ENCODE assay signal across 8 cellular contexts in genomic region chr22:19122143-19122751, GRCh38. TPM values are rescaled to one million over a fixed set of nuclear protein-coding genes. Genes with fewer than 3 reads are reported as not detected.
DNase-seq lines count a peak whose midpoint lies in the region; ATAC-seq, FAIRE-seq and TF ChIP-seq lines count a peak whose summit lies in the region.

TSS of gene DGCR2 (minus strand) at chr22:19122412. CDS start at chr22:19122206, 206 bp downstream.

- H3K4me3 Mint-ChIP-seq in activated CD8-positive, alpha-beta memory T cell treated with anti-CD3 and anti-CD28 coated beads, Interleukin-2, amount 10 ng/mL, durations not matched to agents 7 days and 5 days: peak within 1 kb of the TSS; percentile 87

- H3K4me2 ChIP-seq in H1 (ENCODE audit: insufficient read depth in 1 of 2, low read depth in 2 of 2, low read length in 2 of 2) (peak within 1 kb of the TSS; percentile 50 to 94), mesendoderm (ENCODE audit: low read length) (peak within 1 kb of the TSS; percentile 87)

- TF ChIP-seq RAD21 in H1 (IDR thresholded peaks at IDR 0.05 in 1 of 2, conservative IDR thresholded peaks at IDR 0.05 in 1 of 2; ENCODE audit: low read depth in 2 of 2, low read length in 2 of 2): no peak

- H3K27me3 Mint-ChIP-seq in activated CD8-positive, alpha-beta memory T cell treated with anti-CD3 and anti-CD28 coated beads, Interleukin-2, amount 10 ng/mL, durations not matched to agents 7 days and 5 days: peaks cover 3% of the 10 kb centered on the region

- CTCF ChIA-PET in activated CD8-positive, alpha-beta memory T cell treated with anti-CD3 and anti-CD28 coated beads, Interleukin-2, amount 10 ng/mL, durations not matched to agents 7 days and 5 days (lab: Charles Lee): interaction anchor here (1.0 to 1.2 kb wide), 4 partner anchors 22 to 342 kb away, joined by 3 to 5 read pairs (median 3); partner anchors contain the start of genes ESS2 and SLC25A1
- CTCF ChIA-PET in H1 (lab: Charles Lee; ENCODE audit: partially characterized antibody): interaction anchor here (0.9 to 2.4 kb wide), 8 partner anchors 10 to 63 kb away, joined by 3 to 8 read pairs (median 4); partner anchors contain the start of gene ESS2

- peaks cover 9% of the 10 kb centered on the region for H3K36me3 ChIP-seq in HUES48 (ENCODE audit: control insufficient read depth, insufficient read depth, low read length)
- H3K36me3 ChIP-seq in NT2/D1 (ENCODE audit: insufficient read depth, insufficient read length, low read length): peaks cover 33% of the 10 kb centered on the region
- no peaks in the 10 kb centered on the region; a peak in 2 of 8 replicates for H3K36me3 ChIP-seq in H1 (ENCODE audit: control insufficient read depth in 2 of 4, insufficient read depth in 4 of 4, low read length in 3 of 4)
- H3K36me3 ChIP-seq in mesendoderm (ENCODE audit: control insufficient read depth, insufficient read depth, low read length): no peaks in the 10 kb centered on the region

- H3K14ac ChIP-seq in H1 (ENCODE audit: insufficient read length): no peak within 1 kb of the TSS

- H3K23me2 ChIP-seq in H1 (ENCODE audit: low read depth, low read length): peaks cover 9% of the 10 kb centered on the region

- H2BK5ac ChIP-seq in H1 (ENCODE audit: low read depth, low read length) (peak within 1 kb of the TSS; percentile 97), mesendoderm (ENCODE audit: low read length) (peak within 1 kb of the TSS; percentile 84)

- peak within 1 kb of the TSS; percentile 84 for H2BK12ac ChIP-seq in H1 (ENCODE audit: low read depth, low read length)

- peaks cover 19% of the 10 kb centered on the region for H3K79me1 ChIP-seq in H1 (ENCODE audit: low read depth, low read length)
- peaks cover 30% of the 10 kb centered on the region for H3K79me1 ChIP-seq in mesendoderm (ENCODE audit: low read length)

- TF ChIP-seq EP300 in H1 (IDR thresholded peaks at IDR 0.05; ENCODE audit: borderline replicate concordance in 1 of 2, low read depth in 2 of 2, low read length in 2 of 2): no peak

- H3K4me1 ChIP-seq in HUES48 (ENCODE audit: control insufficient read depth, insufficient read depth, low read length) (peaks cover 15% of the 10 kb centered on the region), NT2/D1 (ENCODE audit: insufficient read depth, insufficient read length) (peaks cover 8% of the 10 kb centered on the region), H1 (replicated peaks in 1 of 4; ENCODE audit: control insufficient read depth in 3 of 4, insufficient read depth in 4 of 4, low read length in 3 of 4) (peaks cover 0 to 9% (median 6%) of the 10 kb centered on the region in 4 experiments; a peak in 5 of 7 replicates), mesendoderm (ENCODE audit: control insufficient read depth, low read depth, low read length) (peaks cover 6% of the 10 kb centered on the region)

- H2BK120ac ChIP-seq in H1 (replicated peaks; ENCODE audit: low read depth, low read length) (no peak within 1 kb of the TSS), mesendoderm (ENCODE audit: low read depth, low read length) (no peak within 1 kb of the TSS)

- ATAC-seq in GM21381 (IDR thresholded peaks at IDR 0.05; ENCODE audit: unreplicated experiment): peak; percentile 86
- peak; percentile 98 for ATAC-seq in activated CD8-positive, alpha-beta memory T cell treated with anti-CD3 and anti-CD28 coated beads, Interleukin-2, amount 10 ng/mL, durations not matched to agents 7 days and 5 days

- H3K56ac ChIP-seq in H1 (replicated peaks; ENCODE audit: insufficient read length, low read depth, low read length): peak within 1 kb of the TSS; percentile 70
- H3K56ac ChIP-seq in mesendoderm (ENCODE audit: low read length): peak within 1 kb of the TSS; percentile 100

- no peaks in the 10 kb centered on the region for H3K9me3 Mint-ChIP-seq in activated CD8-positive, alpha-beta memory T cell treated with anti-CD3 and anti-CD28 coated beads, Interleukin-2, amount 10 ng/mL, durations not matched to agents 7 days and 5 days (ENCODE audit: low read depth)

- peak within 1 kb of the TSS; percentile 72; the same call in 1 of the 2 replicates for H2AFZ ChIP-seq in H1 (ENCODE audit: low read length)

- H4K5ac ChIP-seq in H1 (ENCODE audit: insufficient read length, low read depth, low read length) (peak within 1 kb of the TSS; percentile 98), mesendoderm (ENCODE audit: low read length) (no peak within 1 kb of the TSS)

- peak within 1 kb of the TSS; percentile 95 for H3K27ac ChIP-seq in HUES48 (ENCODE audit: low read depth, low read length)
- H3K27ac ChIP-seq in H1 (ENCODE audit: low read depth, low read length): peak within 1 kb of the TSS; percentile 93
- H3K27ac ChIP-seq in mesendoderm (ENCODE audit: low read depth, low read length): peak within 1 kb of the TSS; percentile 71

- DNase-seq in COLO829 (ENCODE audit: low spot score): peak; percentile 100
- DNase-seq in NT2/D1 (ENCODE audit: low read depth, low spot score): peak; percentile 93
- peak; percentile 97 for DNase-seq in activated CD8-positive, alpha-beta memory T cell treated with anti-CD3 and anti-CD28 coated beads, Interleukin-2, amount 10 ng/mL, durations not matched to agents 7 days and 5 days
- DNase-seq in H1 (ENCODE audit: low read depth in 1 of 2, low spot score in 2 of 2): peak; percentile 91 to 97
- DNase-seq in mesendoderm: peak; percentile 98
- DNase-seq in stimulated activated CD8-positive, alpha-beta memory T cell treated with anti-CD3 and anti-CD28 coated beads, Interleukin-12 subunit alpha, Interleukin-12 subunit beta, amount 100 ng/mL, for 4 hours (ENCODE audit: low read depth): peak; percentile 93

- H3K23ac ChIP-seq in H1 (ENCODE audit: insufficient read length) (no peak within 1 kb of the TSS), mesendoderm (ENCODE audit: low read length) (peak within 1 kb of the TSS; percentile 97)

- no peaks in the 10 kb centered on the region for H3K27me3 ChIP-seq in HUES48 (ENCODE audit: control insufficient read depth, insufficient read depth, low read length)
- H3K27me3 ChIP-seq in NT2/D1 (ENCODE audit: insufficient read depth, insufficient read length): no peaks in the 10 kb centered on the region
- no peaks in the 10 kb centered on the region for H3K27me3 ChIP-seq in H1 (replicated peaks in 1 of 4; ENCODE audit: control insufficient read depth in 3 of 4, extremely low read depth in 1 of 4, insufficient read depth in 3 of 4, low read length in 3 of 4)
- H3K27me3 ChIP-seq in mesendoderm (ENCODE audit: insufficient read depth, low read length, poor library complexity): no peaks in the 10 kb centered on the region

- H3K9me3 ChIP-seq in HUES48 (ENCODE audit: control insufficient read depth, insufficient read depth, low read length) (no peaks in the 10 kb centered on the region), NT2/D1 (ENCODE audit: insufficient read depth, low read length) (no peaks in the 10 kb centered on the region), H1 (ENCODE audit: insufficient read depth in 2 of 2, low read depth in 1 of 2, low read length in 1 of 2) (no peaks in the 10 kb centered on the region)

- TF ChIP-seq POLR2A in H1 (IDR thresholded peaks at IDR 0.05; ENCODE audit: control extremely low read depth in 1 of 2, low read depth in 2 of 2, low read length in 2 of 2): peak in 1 of 2 experiments; percentile 42; a peak in 1 of 3 replicates

- FAIRE-seq in H1 (lab: Jason Lieb, UNC): no peak

- H2BK20ac ChIP-seq in H1 (ENCODE audit: low read length): no peak within 1 kb of the TSS

- peaks cover 38% of the 10 kb centered on the region for H3K4me1 Mint-ChIP-seq in activated CD8-positive, alpha-beta memory T cell treated with anti-CD3 and anti-CD28 coated beads, Interleukin-2, amount 10 ng/mL, durations not matched to agents 7 days and 5 days

- H2AK5ac ChIP-seq in H1 (ENCODE audit: low read depth, low read length) (no peak within 1 kb of the TSS), mesendoderm (ENCODE audit: low read length) (no peak within 1 kb of the TSS)

- H3K4me3 ChIP-seq in HUES48 (ENCODE audit: low read depth, low read length) (peak within 1 kb of the TSS; percentile 97), NT2/D1 (ENCODE audit: insufficient read length, low read depth) (peak within 1 kb of the TSS; percentile 94), H1 (ENCODE audit: extremely low read depth in 1 of 4, insufficient read depth in 2 of 4, low read depth in 3 of 4, low read length in 4 of 4) (peak within 1 kb of the TSS; percentile 85 to 98 (median 92)), mesendoderm (ENCODE audit: low read length) (peak within 1 kb of the TSS; percentile 95)

- H2BK15ac ChIP-seq in H1 (ENCODE audit: low read length) (peak within 1 kb of the TSS; percentile 61; the same call in 1 of the 2 replicates), mesendoderm (replicated peaks; ENCODE audit: low read depth) (no peak within 1 kb of the TSS)

- H3K18ac ChIP-seq in H1 (ENCODE audit: extremely low read depth, low read length) (peak within 1 kb of the TSS; percentile 93), mesendoderm (ENCODE audit: low read length) (peak within 1 kb of the TSS; percentile 93)

- no peaks in the 10 kb centered on the region for H3K36me3 Mint-ChIP-seq in activated CD8-positive, alpha-beta memory T cell treated with anti-CD3 and anti-CD28 coated beads, Interleukin-2, amount 10 ng/mL, durations not matched to agents 7 days and 5 days

- peak within 1 kb of the TSS; percentile 82 for H4K91ac ChIP-seq in H1 (replicated peaks; ENCODE audit: insufficient read length, low read length)

- WGBS in H1 (ENCODE audit: extremely low coverage in 1 of 2, insufficient coverage in 1 of 2, insufficient read length in 1 of 2, insufficient replicate concordance in 2 of 2, low coverage in 1 of 2, low lambda C conversion rate in 2 of 2, missing lambda C conversion rate in 1 of 2), 2 experiments: 1% methylated on average over 53 of the region's 67 CpGs; no CpG with 5 or more reads in 1 of the 2 experiments
- no CpG with 5 or more reads among the region's 67 CpGs for WGBS in mesendoderm (ENCODE audit: extremely low coverage, insufficient coverage, low lambda C conversion rate)

- no peak for TF ChIP-seq CTCF in H1 (IDR thresholded peaks at IDR 0.05; ENCODE audit: control extremely low read depth in 1 of 3, insufficient read depth in 1 of 3, low read depth in 1 of 3, low read length in 3 of 3)

- H4K8ac ChIP-seq in H1 (ENCODE audit: extremely low read depth, insufficient read depth, low read length) (peak within 1 kb of the TSS; percentile 98; the same call in 1 of the 2 replicates), mesendoderm (ENCODE audit: low read depth, low read length) (peak within 1 kb of the TSS; percentile 39)

- H3K9ac ChIP-seq in HUES48 (ENCODE audit: low read depth, low read length) (peak within 1 kb of the TSS; percentile 92), NT2/D1 (ENCODE audit: insufficient read length, low read depth) (peak within 1 kb of the TSS; percentile 97), H1 (replicated peaks in 1 of 4; ENCODE audit: extremely low read depth in 1 of 4, low read depth in 3 of 4, low read length in 3 of 4) (peak within 1 kb of the TSS; percentile 71 to 96 (median 92)), mesendoderm (ENCODE audit: low read length) (peak within 1 kb of the TSS; percentile 99)

- peak within 1 kb of the TSS; percentile 44 for H3K4ac ChIP-seq in H1 (replicated peaks; ENCODE audit: insufficient read length, low read depth, low read length)
- H3K4ac ChIP-seq in mesendoderm (ENCODE audit: low read depth, low read length): peak within 1 kb of the TSS; percentile 20

- H3K79me2 ChIP-seq in H1 (ENCODE audit: control insufficient read depth in 1 of 2, insufficient read depth in 2 of 2, low read length in 2 of 2) (peaks cover 9 to 45% of the 10 kb centered on the region in 2 experiments), mesendoderm (ENCODE audit: control insufficient read depth, insufficient read depth, low read length) (peaks cover 41% of the 10 kb centered on the region)

- POLR2A ChIA-PET in H1 (lab: Charles Lee; ENCODE audit: partially characterized antibody): interaction anchor here (1.1 to 3.6 kb wide), 10 partner anchors 11 to 325 kb away, joined by 3 to 21 read pairs (median 5); partner anchors contain the start of genes C22orf39 and ESS2

- peaks cover 20 to 30% of the 10 kb centered on the region in 2 experiments for H4K20me1 ChIP-seq in H1 (replicated peaks in 1 of 2; ENCODE audit: control insufficient read depth in 1 of 2, insufficient read depth in 2 of 2, low read length in 2 of 2)

- peak within 1 kb of the TSS; percentile 78 for H3K27ac Mint-ChIP-seq in activated CD8-positive, alpha-beta memory T cell treated with anti-CD3 and anti-CD28 coated beads, Interleukin-2, amount 10 ng/mL, durations not matched to agents 7 days and 5 days

RNA-seq across cellular contexts. Expression of gene DGCR2, which starts in this region (rescaled TPM):
- 10 to 100 TPM; 27.8 TPM for total RNA-seq in activated CD8-positive, alpha-beta memory T cell treated with anti-CD3 and anti-CD28 coated beads, Interleukin-2, amount 10 ng/mL, durations not matched to agents 7 days and 5 days
- total RNA-seq in H1 (2021; fragmentation: NEBNext Ultra II Directional; extraction: Animal tissue kit (Norgen Biotek cat#: 25700)): 62.2 and 65.5 TPM in 2 replicates
- polyA plus RNA-seq in H1 (2011; rRNA removed): 42.3 and 74.8 TPM in 2 replicates
- polyA plus RNA-seq in H1 (2011; cell fraction: cytosol; rRNA removed): 42.6 TPM
- 58.0 TPM for polyA plus RNA-seq in H1 (2011; cell fraction: nucleus; rRNA removed)
- 49.8 to 57.4 TPM (median 51.5 TPM) in 4 replicates for polyA plus RNA-seq in H1 (2012, experiment 1 of 2)
- 59.6 TPM for polyA plus RNA-seq in H1 (2012, experiment 2 of 2)
- polyA plus RNA-seq in H1 (2013, experiment 1 of 2): 53.6 TPM
- 60.2 TPM for polyA plus RNA-seq in H1 (2013, experiment 2 of 2)
- 47.2 and 62.3 TPM in 2 replicates for polyA minus RNA-seq in H1 (2011; rRNA and poly(A)+ RNA removed)
- polyA minus RNA-seq in H1 (2011; cell fraction: cytosol; rRNA and poly(A)+ RNA removed): 46.5 TPM
- 33.3 TPM for polyA minus RNA-seq in H1 (2011; cell fraction: nucleus; rRNA and poly(A)+ RNA removed)
- 33.9 TPM for polyA plus RNA-seq in mesendoderm (2013, experiment 1 of 2)
- 32.7 TPM for polyA plus RNA-seq in mesendoderm (2013, experiment 2 of 2)

Comparison
In these comparisons a context has a peak if more than half of its experiments do, and no peak if none do; other contexts are left out.
1. Peak in every context shown above with its lines: DNase-seq, ATAC-seq, H3K4me3 ChIP-seq and H3K27ac ChIP-seq.